1 cellular context compared by ENCODE assay signal in genomic region chr17:2056221-2057129, GRCh38.
TF ChIP-seq lines count a peak whose summit lies in the region.

No MANE protein-coding gene starts in this region.

TF ChIP-seq in GM12878, 131 proteins besides CTCF, POLR2A, EP300 and RAD21 (continues in another document):
- TF ChIP-seq BHLHE40 (IDR thresholded peaks at IDR 0.05; ENCODE audit: borderline replicate concordance in 1 of 2, low read depth in 2 of 2, low read length in 1 of 2) (peak; percentile 70 to 88), CREM (IDR thresholded peaks at IDR 0.05; ENCODE audit: low read depth) (0 out of 2 replicates have a peak, but pooled peaks have one; percentile 4), FOXK2 (IDR thresholded peaks at IDR 0.05) (no peak), RBBP5 (conservative IDR thresholded peaks at IDR 0.05) (no peak), HDGF (IDR thresholded peaks at IDR 0.05) (peak; percentile 76; the same call in 1 of the 2 replicates), SIN3A (IDR thresholded peaks at IDR 0.05; ENCODE audit: low read depth, low read length) (peak; percentile 27; the same call in 1 of the 2 replicates), POLR2AphosphoS5 (IDR thresholded peaks at IDR 0.05; ENCODE audit: low read length) (peak; percentile 66), POU2F2 (IDR thresholded peaks at IDR 0.05; ENCODE audit: borderline replicate concordance, low read depth, low read length) (0 out of 3 replicates have a peak, but pooled peaks have one; percentile 1), ZNF24 (IDR thresholded peaks at IDR 0.05) (0 out of 2 replicates have a peak, but pooled peaks have one; percentile 23), PRDM15 (CRISPR knock-in tag; IDR thresholded peaks at IDR 0.05) (no peak), NR2C1 (IDR thresholded peaks at IDR 0.05) (no peak), ETV6 (conservative IDR thresholded peaks at IDR 0.05 in 1 of 2, IDR thresholded peaks at IDR 0.05 in 1 of 2; ENCODE audit: borderline replicate concordance in 1 of 2, low read depth in 1 of 2) (no peak), MXI1 (IDR thresholded peaks at IDR 0.05; ENCODE audit: low read depth, low read length) (peak; percentile 94), GATAD2B (conservative IDR thresholded peaks at IDR 0.05; ENCODE audit: low read depth) (peak; percentile 31; the same call in 1 of the 2 replicates), FOXM1 (IDR thresholded peaks at IDR 0.05; ENCODE audit: low read depth, low read length) (no peak), MTA2 (IDR thresholded peaks at IDR 0.05; ENCODE audit: low read depth) (no peak), SMAD1 (IDR thresholded peaks at IDR 0.05; ENCODE audit: low read depth, partially characterized antibody) (no peak), CBX5 (IDR thresholded peaks at IDR 0.05; ENCODE audit: low read depth) (no peak), TCF12 (IDR thresholded peaks at IDR 0.05; ENCODE audit: low read depth, low read length) (no peak), IRF4 (IDR thresholded peaks at IDR 0.05; ENCODE audit: low read depth, low read length) (no peak), ESRRA (IDR thresholded peaks at IDR 0.05; ENCODE audit: low read length) (no peak), DPF2 (IDR thresholded peaks at IDR 0.05) (peak; percentile 55; the same call in 1 of the 2 replicates), SPI1 (IDR thresholded peaks at IDR 0.05; ENCODE audit: borderline replicate concordance, insufficient read depth, low read depth, low read length) (peak; percentile 38; the same call in 1 of the 2 replicates), MAX (IDR thresholded peaks at IDR 0.05; ENCODE audit: low read depth, low read length) (peak; percentile 73; the same call in 1 of the 2 replicates), SMAD5 (IDR thresholded peaks at IDR 0.05; ENCODE audit: low read depth) (peak; percentile 75), PKNOX1 (IDR thresholded peaks at IDR 0.05) (no peak), TBL1XR1 (IDR thresholded peaks at IDR 0.05; ENCODE audit: low read depth, low read length) (0 out of 2 replicates have a peak, but pooled peaks have one; percentile 31), HDAC2 (IDR thresholded peaks at IDR 0.05) (no peak), KLF5 (IDR thresholded peaks at IDR 0.05; ENCODE audit: partially characterized antibody) (no peak), TCF3 (IDR thresholded peaks at IDR 0.05; ENCODE audit: borderline replicate concordance, insufficient read depth, low read depth, low read length) (no peak), IKZF1 (conservative IDR thresholded peaks at IDR 0.05) (peak; percentile 40), EGR1 (IDR thresholded peaks at IDR 0.05; ENCODE audit: borderline replicate concordance in 1 of 2, low read depth in 2 of 2, low read length in 2 of 2) (no peak), NR2F1 (conservative IDR thresholded peaks at IDR 0.05) (peak; percentile 37; the same call in 1 of the 2 replicates), SMARCA5 (IDR thresholded peaks at IDR 0.05) (peak; percentile 45; the same call in 1 of the 2 replicates), SIX5 (IDR thresholded peaks at IDR 0.05; ENCODE audit: low read depth, low read length, severe bottlenecking) (no peak), KAT2A (conservative IDR thresholded peaks at IDR 0.05; ENCODE audit: control insufficient read depth, low read depth, low read length) (no peak), EZH2 (IDR thresholded peaks at IDR 0.05; ENCODE audit: borderline replicate concordance, control insufficient read depth, low read depth, low read length) (no peak), GABPA (IDR thresholded peaks at IDR 0.05; ENCODE audit: low read depth) (no peak)
- TF ChIP-seq, protein P1, sequence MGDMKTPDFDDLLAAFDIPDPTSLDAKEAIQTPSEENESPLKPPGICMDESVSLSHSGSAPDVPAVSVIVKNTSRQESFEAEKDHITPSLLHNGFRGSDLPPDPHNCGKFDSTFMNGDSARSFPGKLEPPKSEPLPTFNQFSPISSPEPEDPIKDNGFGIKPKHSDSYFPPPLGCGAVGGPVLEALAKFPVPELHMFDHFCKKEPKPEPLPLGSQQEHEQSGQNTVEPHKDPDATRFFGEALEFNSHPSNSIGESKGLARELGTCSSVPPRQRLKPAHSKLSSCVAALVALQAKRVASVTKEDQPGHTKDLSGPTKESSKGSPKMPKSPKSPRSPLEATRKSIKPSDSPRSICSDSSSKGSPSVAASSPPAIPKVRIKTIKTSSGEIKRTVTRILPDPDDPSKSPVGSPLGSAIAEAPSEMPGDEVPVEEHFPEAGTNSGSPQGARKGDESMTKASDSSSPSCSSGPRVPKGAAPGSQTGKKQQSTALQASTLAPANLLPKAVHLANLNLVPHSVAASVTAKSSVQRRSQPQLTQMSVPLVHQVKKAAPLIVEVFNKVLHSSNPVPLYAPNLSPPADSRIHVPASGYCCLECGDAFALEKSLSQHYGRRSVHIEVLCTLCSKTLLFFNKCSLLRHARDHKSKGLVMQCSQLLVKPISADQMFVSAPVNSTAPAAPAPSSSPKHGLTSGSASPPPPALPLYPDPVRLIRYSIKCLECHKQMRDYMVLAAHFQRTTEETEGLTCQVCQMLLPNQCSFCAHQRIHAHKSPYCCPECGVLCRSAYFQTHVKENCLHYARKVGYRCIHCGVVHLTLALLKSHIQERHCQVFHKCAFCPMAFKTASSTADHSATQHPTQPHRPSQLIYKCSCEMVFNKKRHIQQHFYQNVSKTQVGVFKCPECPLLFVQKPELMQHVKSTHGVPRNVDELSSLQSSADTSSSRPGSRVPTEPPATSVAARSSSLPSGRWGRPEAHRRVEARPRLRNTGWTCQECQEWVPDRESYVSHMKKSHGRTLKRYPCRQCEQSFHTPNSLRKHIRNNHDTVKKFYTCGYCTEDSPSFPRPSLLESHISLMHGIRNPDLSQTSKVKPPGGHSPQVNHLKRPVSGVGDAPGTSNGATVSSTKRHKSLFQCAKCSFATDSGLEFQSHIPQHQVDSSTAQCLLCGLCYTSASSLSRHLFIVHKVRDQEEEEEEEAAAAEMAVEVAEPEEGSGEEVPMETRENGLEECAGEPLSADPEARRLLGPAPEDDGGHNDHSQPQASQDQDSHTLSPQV (IDR thresholded peaks at IDR 0.05): peak; percentile 70
- TF ChIP-seq, protein P2, sequence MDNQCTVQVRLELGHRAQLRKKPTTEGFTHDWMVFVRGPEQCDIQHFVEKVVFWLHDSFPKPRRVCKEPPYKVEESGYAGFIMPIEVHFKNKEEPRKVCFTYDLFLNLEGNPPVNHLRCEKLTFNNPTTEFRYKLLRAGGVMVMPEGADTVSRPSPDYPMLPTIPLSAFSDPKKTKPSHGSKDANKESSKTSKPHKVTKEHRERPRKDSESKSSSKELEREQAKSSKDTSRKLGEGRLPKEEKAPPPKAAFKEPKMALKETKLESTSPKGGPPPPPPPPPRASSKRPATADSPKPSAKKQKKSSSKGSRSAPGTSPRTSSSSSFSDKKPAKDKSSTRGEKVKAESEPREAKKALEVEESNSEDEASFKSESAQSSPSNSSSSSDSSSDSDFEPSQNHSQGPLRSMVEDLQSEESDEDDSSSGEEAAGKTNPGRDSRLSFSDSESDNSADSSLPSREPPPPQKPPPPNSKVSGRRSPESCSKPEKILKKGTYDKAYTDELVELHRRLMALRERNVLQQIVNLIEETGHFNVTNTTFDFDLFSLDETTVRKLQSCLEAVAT (IDR thresholded peaks at IDR 0.05): peak; percentile 72
- TF ChIP-seq, protein P3, sequence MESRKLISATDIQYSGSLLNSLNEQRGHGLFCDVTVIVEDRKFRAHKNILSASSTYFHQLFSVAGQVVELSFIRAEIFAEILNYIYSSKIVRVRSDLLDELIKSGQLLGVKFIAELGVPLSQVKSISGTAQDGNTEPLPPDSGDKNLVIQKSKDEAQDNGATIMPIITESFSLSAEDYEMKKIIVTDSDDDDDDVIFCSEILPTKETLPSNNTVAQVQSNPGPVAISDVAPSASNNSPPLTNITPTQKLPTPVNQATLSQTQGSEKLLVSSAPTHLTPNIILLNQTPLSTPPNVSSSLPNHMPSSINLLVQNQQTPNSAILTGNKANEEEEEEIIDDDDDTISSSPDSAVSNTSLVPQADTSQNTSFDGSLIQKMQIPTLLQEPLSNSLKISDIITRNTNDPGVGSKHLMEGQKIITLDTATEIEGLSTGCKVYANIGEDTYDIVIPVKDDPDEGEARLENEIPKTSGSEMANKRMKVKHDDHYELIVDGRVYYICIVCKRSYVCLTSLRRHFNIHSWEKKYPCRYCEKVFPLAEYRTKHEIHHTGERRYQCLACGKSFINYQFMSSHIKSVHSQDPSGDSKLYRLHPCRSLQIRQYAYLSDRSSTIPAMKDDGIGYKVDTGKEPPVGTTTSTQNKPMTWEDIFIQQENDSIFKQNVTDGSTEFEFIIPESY (IDR thresholded peaks at IDR 0.05): no peak
- TF ChIP-seq, protein P4, sequence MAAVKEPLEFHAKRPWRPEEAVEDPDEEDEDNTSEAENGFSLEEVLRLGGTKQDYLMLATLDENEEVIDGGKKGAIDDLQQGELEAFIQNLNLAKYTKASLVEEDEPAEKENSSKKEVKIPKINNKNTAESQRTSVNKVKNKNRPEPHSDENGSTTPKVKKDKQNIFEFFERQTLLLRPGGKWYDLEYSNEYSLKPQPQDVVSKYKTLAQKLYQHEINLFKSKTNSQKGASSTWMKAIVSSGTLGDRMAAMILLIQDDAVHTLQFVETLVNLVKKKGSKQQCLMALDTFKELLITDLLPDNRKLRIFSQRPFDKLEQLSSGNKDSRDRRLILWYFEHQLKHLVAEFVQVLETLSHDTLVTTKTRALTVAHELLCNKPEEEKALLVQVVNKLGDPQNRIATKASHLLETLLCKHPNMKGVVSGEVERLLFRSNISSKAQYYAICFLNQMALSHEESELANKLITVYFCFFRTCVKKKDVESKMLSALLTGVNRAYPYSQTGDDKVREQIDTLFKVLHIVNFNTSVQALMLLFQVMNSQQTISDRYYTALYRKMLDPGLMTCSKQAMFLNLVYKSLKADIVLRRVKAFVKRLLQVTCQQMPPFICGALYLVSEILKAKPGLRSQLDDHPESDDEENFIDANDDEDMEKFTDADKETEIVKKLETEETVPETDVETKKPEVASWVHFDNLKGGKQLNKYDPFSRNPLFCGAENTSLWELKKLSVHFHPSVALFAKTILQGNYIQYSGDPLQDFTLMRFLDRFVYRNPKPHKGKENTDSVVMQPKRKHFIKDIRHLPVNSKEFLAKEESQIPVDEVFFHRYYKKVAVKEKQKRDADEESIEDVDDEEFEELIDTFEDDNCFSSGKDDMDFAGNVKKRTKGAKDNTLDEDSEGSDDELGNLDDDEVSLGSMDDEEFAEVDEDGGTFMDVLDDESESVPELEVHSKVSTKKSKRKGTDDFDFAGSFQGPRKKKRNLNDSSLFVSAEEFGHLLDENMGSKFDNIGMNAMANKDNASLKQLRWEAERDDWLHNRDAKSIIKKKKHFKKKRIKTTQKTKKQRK (IDR thresholded peaks at IDR 0.05; ENCODE audit: low read depth, low read length): no peak
- TF ChIP-seq, protein P5, sequence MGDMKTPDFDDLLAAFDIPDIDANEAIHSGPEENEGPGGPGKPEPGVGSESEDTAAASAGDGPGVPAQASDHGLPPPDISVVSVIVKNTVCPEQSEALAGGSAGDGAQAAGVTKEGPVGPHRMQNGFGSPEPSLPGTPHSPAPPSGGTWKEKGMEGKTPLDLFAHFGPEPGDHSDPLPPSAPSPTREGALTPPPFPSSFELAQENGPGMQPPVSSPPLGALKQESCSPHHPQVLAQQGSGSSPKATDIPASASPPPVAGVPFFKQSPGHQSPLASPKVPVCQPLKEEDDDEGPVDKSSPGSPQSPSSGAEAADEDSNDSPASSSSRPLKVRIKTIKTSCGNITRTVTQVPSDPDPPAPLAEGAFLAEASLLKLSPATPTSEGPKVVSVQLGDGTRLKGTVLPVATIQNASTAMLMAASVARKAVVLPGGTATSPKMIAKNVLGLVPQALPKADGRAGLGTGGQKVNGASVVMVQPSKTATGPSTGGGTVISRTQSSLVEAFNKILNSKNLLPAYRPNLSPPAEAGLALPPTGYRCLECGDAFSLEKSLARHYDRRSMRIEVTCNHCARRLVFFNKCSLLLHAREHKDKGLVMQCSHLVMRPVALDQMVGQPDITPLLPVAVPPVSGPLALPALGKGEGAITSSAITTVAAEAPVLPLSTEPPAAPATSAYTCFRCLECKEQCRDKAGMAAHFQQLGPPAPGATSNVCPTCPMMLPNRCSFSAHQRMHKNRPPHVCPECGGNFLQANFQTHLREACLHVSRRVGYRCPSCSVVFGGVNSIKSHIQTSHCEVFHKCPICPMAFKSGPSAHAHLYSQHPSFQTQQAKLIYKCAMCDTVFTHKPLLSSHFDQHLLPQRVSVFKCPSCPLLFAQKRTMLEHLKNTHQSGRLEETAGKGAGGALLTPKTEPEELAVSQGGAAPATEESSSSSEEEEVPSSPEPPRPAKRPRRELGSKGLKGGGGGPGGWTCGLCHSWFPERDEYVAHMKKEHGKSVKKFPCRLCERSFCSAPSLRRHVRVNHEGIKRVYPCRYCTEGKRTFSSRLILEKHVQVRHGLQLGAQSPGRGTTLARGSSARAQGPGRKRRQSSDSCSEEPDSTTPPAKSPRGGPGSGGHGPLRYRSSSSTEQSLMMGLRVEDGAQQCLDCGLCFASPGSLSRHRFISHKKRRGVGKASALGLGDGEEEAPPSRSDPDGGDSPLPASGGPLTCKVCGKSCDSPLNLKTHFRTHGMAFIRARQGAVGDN (IDR thresholded peaks at IDR 0.05): peak; percentile 95
